Comparison of ENCODE assay signal across 13 cellular contexts in genomic region chr5:10330511-10331105, GRCh38. TPM values are rescaled to one million over a fixed set of nuclear protein-coding genes. Genes with fewer than 3 reads are reported as not detected.
DNase-seq lines count a peak whose midpoint lies in the region; ATAC-seq and TF ChIP-seq lines count a peak whose summit lies in the region.
"Had no signal": no experiment of that assay in that cellular context is flagged by ENCODE, and none has a peak within 500 bp of the region (broad histone marks: within the 10 kb centered on the region; RNA-seq: fewer than 3 reads in every experiment).

No MANE protein-coding gene starts in this region.

- H3K9me3 Mint-ChIP-seq in activated CD8-positive, alpha-beta memory T cell treated with anti-CD3 and anti-CD28 coated beads, Interleukin-2, amount 10 ng/mL, durations not matched to agents 7 days and 5 days (ENCODE audit: low read depth) = no peaks in the 10 kb centered on the region
- H3K9me3 Mint-ChIP-seq: activated T-cell treated with anti-CD3 and anti-CD28 coated beads, Interleukin-2, amount 50 U/mL, for 24 hours; IgD-negative memory B cell had no signal

- no peak overlapping the region for H3K4me3 ChIP-seq in prostate gland
- no peak overlapping the region for H3K4me3 ChIP-seq in vagina

- H3K36me3 ChIP-seq in prostate gland (no peaks in the 10 kb centered on the region), vagina (no peaks in the 10 kb centered on the region)

- peak overlapping the region; percentile 25 to 46 for H3K27ac ChIP-seq in prostate gland
- H3K27ac ChIP-seq in vagina = peak overlapping the region; percentile 4

- TF ChIP-seq CTCF in prostate gland (IDR thresholded peaks at IDR 0.05) = no peak
- TF ChIP-seq CTCF in vagina (IDR thresholded peaks at IDR 0.05) = no peak

- H3K4me1 ChIP-seq in prostate gland (replicated peaks) = peaks cover 8% of the 10 kb centered on the region
- H3K4me1 ChIP-seq in vagina = peaks cover 53% of the 10 kb centered on the region

- CTCF ChIA-PET in activated CD8-positive, alpha-beta memory T cell treated with anti-CD3 and anti-CD28 coated beads, Interleukin-2, amount 10 ng/mL, durations not matched to agents 7 days and 5 days (lab: Charles Lee) = interaction anchor here (0.6 to 1.1 kb wide), 2 partner anchors 13 to 18 kb away, joined by 3 to 4 read pairs; no protein-coding TSS in a partner anchor

- H3K27me3 ChIP-seq in prostate gland (replicated peaks; ENCODE audit: insufficient read depth) = no peaks in the 10 kb centered on the region
- no peaks in the 10 kb centered on the region for H3K27me3 ChIP-seq in vagina

- H3K9me3 ChIP-seq in prostate gland = no peaks in the 10 kb centered on the region
- no peaks in the 10 kb centered on the region for H3K9me3 ChIP-seq in vagina

- H3K4me1 Mint-ChIP-seq in activated CD8-positive, alpha-beta memory T cell treated with anti-CD3 and anti-CD28 coated beads, Interleukin-2, amount 10 ng/mL, durations not matched to agents 7 days and 5 days = peaks cover 17% of the 10 kb centered on the region

- peak; percentile 32 for DNase-seq in activated CD8-positive, alpha-beta memory T cell treated with anti-CD3 and anti-CD28 coated beads for 24 hours
- no peak for DNase-seq in activated CD8-positive, alpha-beta memory T cell treated with anti-CD3 and anti-CD28 coated beads, Interleukin-2, amount 10 ng/mL, durations not matched to agents 7 days and 5 days
- DNase-seq in left ventricle myocardium superior (peak; percentile 55), prostate gland (ENCODE audit: low spot score) (no peak), vagina (ENCODE audit: extremely low spot score in 2 of 2) (peak in 1 of 2 donors; percentile 72), NCI-H128 (lab: John Stamatoyannopoulos, UW; ENCODE audit: unreplicated experiment) (no peak), RKO (ENCODE audit: low spot score) (no peak)
- DNase-seq in activated CD4-positive, alpha-beta T cell treated with anti-CD3 and anti-CD28 coated beads for 48 hours = no peak
- DNase-seq: 8988T; activated CD4-positive, alpha-beta T cell treated with anti-CD3 and anti-CD28 coated beads for 1 hour; activated T-cell treated with anti-CD3 and anti-CD28 coated beads, Interleukin-2, amount 50 U/mL, for 24 hours; stimulated activated CD4-positive, alpha-beta T cell treated with anti-CD3 and anti-CD28 coated beads, Interleukin-2, amount 100 ng/mL, for 24 hours had no signal

- WGBS in prostate gland = 42% methylated on average over 8 of the region's 8 CpGs

- ATAC-seq in activated CD8-positive, alpha-beta memory T cell treated with anti-CD3 and anti-CD28 coated beads, Interleukin-2, amount 10 ng/mL, durations not matched to agents 7 days and 5 days = no peak
- peak; percentile 28 for ATAC-seq in left ventricle myocardium superior

- intact Hi-C loops in left ventricle myocardium superior (cut with micrococcal nuclease) = no loop called here
- intact Hi-C loops in prostate gland (cut with DNase I) = loop anchor here (10.0 kb wide), 1 partner anchor 46 kb away; no protein-coding TSS in a partner anchor
- intact Hi-C loops in vagina (cut with DNase I) = no loop called here

- H3K27ac Mint-ChIP-seq in activated CD8-positive, alpha-beta memory T cell treated with anti-CD3 and anti-CD28 coated beads, Interleukin-2, amount 10 ng/mL, durations not matched to agents 7 days and 5 days = no peak overlapping the region
- H3K27ac Mint-ChIP-seq: activated T-cell treated with anti-CD3 and anti-CD28 coated beads, Interleukin-2, amount 50 U/mL, for 24 hours had no signal

- TF ChIP-seq POLR2A in prostate gland (IDR thresholded peaks at IDR 0.05) = no peak
- no peak for TF ChIP-seq POLR2A in vagina (IDR thresholded peaks at IDR 0.05)

- no peaks in the 10 kb centered on the region for H3K36me3 Mint-ChIP-seq in activated CD8-positive, alpha-beta memory T cell treated with anti-CD3 and anti-CD28 coated beads, Interleukin-2, amount 10 ng/mL, durations not matched to agents 7 days and 5 days
- H3K36me3 Mint-ChIP-seq: IgD-negative memory B cell had no signal

- H3K27me3 Mint-ChIP-seq in activated CD8-positive, alpha-beta memory T cell treated with anti-CD3 and anti-CD28 coated beads, Interleukin-2, amount 10 ng/mL, durations not matched to agents 7 days and 5 days = peaks cover 56% of the 10 kb centered on the region

- no peak overlapping the region for H3K4me3 Mint-ChIP-seq in activated CD8-positive, alpha-beta memory T cell treated with anti-CD3 and anti-CD28 coated beads, Interleukin-2, amount 10 ng/mL, durations not matched to agents 7 days and 5 days
- H3K4me3 Mint-ChIP-seq: activated T-cell treated with anti-CD3 and anti-CD28 coated beads, Interleukin-2, amount 50 U/mL, for 24 hours had no signal

RNA-seq across cellular contexts. Expression of gene MARCHF6, which starts 22.9 kb away (rescaled TPM):
- total RNA-seq in activated CD8-positive, alpha-beta memory T cell treated with anti-CD3 and anti-CD28 coated beads, Interleukin-2, amount 10 ng/mL, durations not matched to agents 7 days and 5 days = 10 to 100 TPM; 88.5 to 89.9 TPM
- 165 TPM for total RNA-seq in left ventricle myocardium superior
- 10 to 100 TPM; 65.3 to 86.5 TPM for total RNA-seq in prostate gland
- total RNA-seq in vagina = 68.8 TPM

RNA-seq across cellular contexts. Expression of gene CMBL, which starts 22.9 kb away (rescaled TPM):
- total RNA-seq in activated CD8-positive, alpha-beta memory T cell treated with anti-CD3 and anti-CD28 coated beads, Interleukin-2, amount 10 ng/mL, durations not matched to agents 7 days and 5 days = 1 to 10 TPM; 2.7 to 3.2 TPM
- 48.6 TPM for total RNA-seq in left ventricle myocardium superior
- total RNA-seq in prostate gland = 10 to 100 TPM; 11.2 to 20.3 TPM
- 5.9 TPM for total RNA-seq in vagina

Comparison
In these comparisons a context has a peak if more than half of its experiments do, and no peak if none do; other contexts are left out.
1. DNase-seq: peak in activated CD8-positive, alpha-beta memory T cell treated with anti-CD3 and anti-CD28 coated beads for 24 hours (single experiment) and left ventricle myocardium superior (single experiment); none in activated CD8-positive, alpha-beta memory T cell treated with anti-CD3 and anti-CD28 coated beads, Interleukin-2, amount 10 ng/mL, durations not matched to agents 7 days and 5 days (single experiment), prostate gland (single experiment), activated CD4-positive, alpha-beta T cell treated with anti-CD3 and anti-CD28 coated beads for 48 hours (single experiment), NCI-H128 (single experiment) and RKO (single experiment).